In genomic region chr3:16148783-16149182, GRCh38 we compare ENCODE assay signal across 9 cellular contexts. TPM values are rescaled to one million over a fixed set of nuclear protein-coding genes. Genes with fewer than 3 reads are reported as not detected.
A peak's percentile ranks its signal among the peaks of the same experiment; 100 is the strongest.
DNase-seq lines count a peak whose midpoint lies in the region; ATAC-seq and TF ChIP-seq lines count a peak whose summit lies in the region.
"Had no signal": no experiment of that assay in that cellular context is flagged by ENCODE, and none has a peak within 500 bp of the region (broad histone marks: within the 10 kb centered on the region; RNA-seq: fewer than 3 reads in every experiment).

No MANE protein-coding gene starts in this region.

- H3K9me3 ChIP-seq in lung (ENCODE audit: control insufficient read depth in 2 of 2, insufficient read depth in 1 of 2, low read length in 1 of 2) (peaks cover 0 to 8% of the 10 kb centered on the region in 2 donors), upper lobe of left lung (peaks cover 0 to 6% (median 0%) of the 10 kb centered on the region in 4 donors)

- TF ChIP-seq EP300 in upper lobe of left lung (IDR thresholded peaks at IDR 0.05) = peak in 2 of 4 donors; percentile 63 to 87

- DNase-seq in NCI-H345 (lab: John Stamatoyannopoulos, UW) (peak; percentile 56), NCI-H345 treated with DMSO at 0.1 percent for 48 hours (lab: John Stamatoyannopoulos, UW; ENCODE audit: unreplicated experiment) (no peak), choroid plexus epithelial cell (ENCODE audit: low read depth) (peak; percentile 99), lung (ENCODE audit: low spot score) (peak; percentile 52), upper lobe of left lung (peak in 1 of 2 donors; percentile 36)
- DNase-seq in activated CD4-positive, alpha-beta T cell treated with anti-CD3 and anti-CD28 coated beads, Interleukin-2, amount 50 U/mL, for 48 hours = no peak
- no peak for DNase-seq in activated naive CD4-positive, alpha-beta T cell (lab: John Stamatoyannopoulos, UW)
- DNase-seq: cerebellar nuclear complex had no signal

- TF ChIP-seq CTCF in choroid plexus epithelial cell (conservative IDR thresholded peaks at IDR 0.05; ENCODE audit: low read depth, low read length) (no peak), lung (IDR thresholded peaks at IDR 0.05; ENCODE audit: control extremely low read depth, extremely low read depth) (no peak), upper lobe of left lung (IDR thresholded peaks at IDR 0.05) (no peak)

- H3K4me3 ChIP-seq in choroid plexus epithelial cell (ENCODE audit: low read depth, low read length) (no peak overlapping the region), lung (no peak overlapping the region), upper lobe of left lung (no peak overlapping the region)

- H3K4me1 ChIP-seq in lung (ENCODE audit: control insufficient read depth in 2 of 2, insufficient read depth in 2 of 2, low read length in 2 of 2) (peaks cover 5 to 13% of the 10 kb centered on the region in 2 donors), upper lobe of left lung (peaks cover 4 to 21% (median 10%) of the 10 kb centered on the region in 4 donors)

- peak; percentile 12 for ATAC-seq in lung (ENCODE audit: insufficient read depth, low FRiP score)
- ATAC-seq in upper lobe of left lung (ENCODE audit: low FRiP score in 2 of 2) = peak; percentile 51 to 90
- no peak for ATAC-seq in GM21786 (IDR thresholded peaks at IDR 0.05; ENCODE audit: unreplicated experiment)

- H3K36me3 ChIP-seq in lung (ENCODE audit: control insufficient read depth in 2 of 2, insufficient read depth in 2 of 2, low read length in 2 of 2) (no peaks in the 10 kb centered on the region), upper lobe of left lung (no peaks in the 10 kb centered on the region)

- 43 to 80% methylated on average over 4 of the region's 4 CpGs for WGBS in lung, 2 donors
- 38 to 54% methylated on average over 4 of the region's 4 CpGs for WGBS in upper lobe of left lung, 2 donors

- no peak for TF ChIP-seq POLR2A in upper lobe of left lung (IDR thresholded peaks at IDR 0.05)

- no peaks in the 10 kb centered on the region for H3K27me3 ChIP-seq in lung (ENCODE audit: control insufficient read depth, insufficient read depth)
- H3K27me3 ChIP-seq in upper lobe of left lung = no peaks in the 10 kb centered on the region

- H3K27ac ChIP-seq in lung (ENCODE audit: low read depth in 1 of 2, low read length in 1 of 2) = peak overlapping the region in 1 of 2 donors; percentile 39
- peak overlapping the region in 3 of 4 donors; percentile 5 to 50 (median 42) for H3K27ac ChIP-seq in upper lobe of left lung

RNA-seq across cellular contexts. Expression of gene GALNT15, which starts 25.7 kb away (rescaled TPM):
- total RNA-seq in lung (1 to 10 TPM; 2.8 to 9.7 TPM), upper lobe of left lung (10 to 100 TPM in 4 of 6 donors, 1 to 10 TPM in 2; 4.4 to 34.7 (median 11.2) TPM)
- 1 to 10 TPM; 6.8 to 8.4 TPM for polyA plus RNA-seq in lung

Comparison
In these comparisons a context has a peak if more than half of its experiments do, and no peak if none do; other contexts are left out.
1. DNase-seq: peak in NCI-H345 (single experiment), choroid plexus epithelial cell (single experiment) and lung (single experiment); none in NCI-H345 treated with DMSO at 0.1 percent for 48 hours (single experiment), activated CD4-positive, alpha-beta T cell treated with anti-CD3 and anti-CD28 coated beads, Interleukin-2, amount 50 U/mL, for 48 hours (0 of 2) and activated naive CD4-positive, alpha-beta T cell (0 of 4).